In the genomic region with DNA sequence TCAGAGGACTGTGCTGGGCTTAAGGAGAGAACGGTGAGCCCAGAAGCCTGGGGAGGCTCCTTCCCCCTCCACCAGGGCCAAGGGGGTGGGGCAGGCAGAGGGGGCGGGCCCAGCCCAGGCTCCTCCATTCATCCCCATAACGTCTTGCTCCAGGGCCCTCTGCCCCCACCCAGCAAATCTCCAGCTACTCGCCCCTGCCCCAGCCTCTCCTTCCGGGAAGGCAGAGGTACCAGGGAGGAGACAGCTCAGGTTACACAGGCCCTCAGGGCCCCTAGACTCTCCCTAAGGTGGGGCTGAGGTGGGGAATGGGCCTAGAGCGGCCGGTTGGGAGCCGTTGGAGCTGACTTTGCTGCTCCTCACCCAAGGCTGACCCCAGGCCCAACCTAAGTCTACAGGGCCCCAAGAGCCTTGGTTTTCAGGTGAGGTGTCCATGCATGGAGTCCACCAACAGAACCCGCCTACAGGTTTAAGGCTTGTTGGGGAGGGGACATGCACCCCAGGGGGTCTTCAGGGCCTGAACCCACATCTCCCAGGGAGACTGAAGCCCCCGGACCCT, we compare ENCODE assay signal across 1 cellular context.
TF ChIP-seq lines count a peak whose summit lies in the region.

No MANE protein-coding gene starts in this region.

TF ChIP-seq in HepG2, 621 proteins besides CTCF, POLR2A, EP300 and RAD21 (continues in another document):
- TF ChIP-seq EEA1 (CRISPR knock-in tag; IDR thresholded peaks at IDR 0.05; ENCODE audit: borderline replicate concordance) (no peak), CHD4 (IDR thresholded peaks at IDR 0.05; ENCODE audit: borderline replicate concordance, low read length) (no peak), TCF12 (IDR thresholded peaks at IDR 0.05) (no peak), TCF12 (CRISPR knock-in tag; IDR thresholded peaks at IDR 0.05) (peak; percentile 6; the same call in 1 of the 2 replicates), BORCS8-MEF2B (CRISPR knock-in tag; IDR thresholded peaks at IDR 0.05) (no peak), KLF6 (CRISPR knock-in tag; IDR thresholded peaks at IDR 0.05) (0 out of 2 replicates have a peak, but pooled peaks have one; percentile 24), MED13 (CRISPR knock-in tag; IDR thresholded peaks at IDR 0.05) (peak; percentile 13; the same call in 1 of the 2 replicates), ZKSCAN1 (IDR thresholded peaks at IDR 0.05; ENCODE audit: low read length) (no peak), ZNF747 (CRISPR knock-in tag; IDR thresholded peaks at IDR 0.05; ENCODE audit: borderline replicate concordance) (peak; percentile 53; the same call in 1 of the 2 replicates), SIX1 (CRISPR knock-in tag; IDR thresholded peaks at IDR 0.05; ENCODE audit: borderline replicate concordance) (peak; percentile 78; the same call in 1 of the 2 replicates), ELF1 (CRISPR knock-in tag; IDR thresholded peaks at IDR 0.05) (peak; percentile 40; the same call in 1 of the 2 replicates), ZC3H13 (CRISPR knock-in tag; IDR thresholded peaks at IDR 0.05) (peak; percentile 54; the same call in 1 of the 2 replicates), DNMT1 (CRISPR knock-in tag; IDR thresholded peaks at IDR 0.05) (no peak), ZNF766 (CRISPR knock-in tag; IDR thresholded peaks at IDR 0.05; ENCODE audit: borderline replicate concordance) (no peak), CHCHD3 (CRISPR knock-in tag; IDR thresholded peaks at IDR 0.05) (no peak), ZNF329 (CRISPR knock-in tag; IDR thresholded peaks at IDR 0.05; ENCODE audit: low read depth) (0 out of 2 replicates have a peak, but pooled peaks have one; percentile 58), NONO (IDR thresholded peaks at IDR 0.05) (no peak), NONO (CRISPR knock-in tag; conservative IDR thresholded peaks at IDR 0.05) (peak; percentile 13; the same call in 1 of the 2 replicates), MAZ (IDR thresholded peaks at IDR 0.05; ENCODE audit: borderline replicate concordance, low read depth, low read length) (peak; percentile 17; the same call in 1 of the 2 replicates), MAZ (CRISPR knock-in tag; IDR thresholded peaks at IDR 0.05; ENCODE audit: low read depth) (no peak), ZFP90 (CRISPR knock-in tag; IDR thresholded peaks at IDR 0.05; ENCODE audit: borderline replicate concordance) (no peak), ZNF337 (CRISPR knock-in tag; IDR thresholded peaks at IDR 0.05; ENCODE audit: borderline replicate concordance, low read depth) (no peak), DPF2 (CRISPR knock-in tag; IDR thresholded peaks at IDR 0.05; ENCODE audit: borderline replicate concordance, low read depth) (no peak), ZNF660 (CRISPR knock-in tag; IDR thresholded peaks at IDR 0.05; ENCODE audit: borderline replicate concordance, low read depth) (0 out of 2 replicates have a peak, but pooled peaks have one; percentile 43), AGO1 (IDR thresholded peaks at IDR 0.05; ENCODE audit: low read depth, low read length, poor library complexity, severe bottlenecking) (peak; percentile 4), ZNF674 (CRISPR knock-in tag; IDR thresholded peaks at IDR 0.05; ENCODE audit: low read depth) (peak; percentile 36; the same call in 1 of the 2 replicates), GABPB1 (CRISPR knock-in tag; IDR thresholded peaks at IDR 0.05) (no peak), GATA4 (IDR thresholded peaks at IDR 0.05; ENCODE audit: borderline replicate concordance, low read depth) (no peak), ZSCAN25 (CRISPR knock-in tag; IDR thresholded peaks at IDR 0.05) (0 out of 2 replicates have a peak, but pooled peaks have one; percentile 30), ZNF234 (CRISPR knock-in tag; conservative IDR thresholded peaks at IDR 0.05) (no peak), ZNF782 (CRISPR knock-in tag; IDR thresholded peaks at IDR 0.05; ENCODE audit: borderline replicate concordance) (no peak), SAP130 (CRISPR knock-in tag; IDR thresholded peaks at IDR 0.05; ENCODE audit: low read depth) (no peak), SP4 (CRISPR knock-in tag; IDR thresholded peaks at IDR 0.05) (no peak)
- TF ChIP-seq, protein P1, sequence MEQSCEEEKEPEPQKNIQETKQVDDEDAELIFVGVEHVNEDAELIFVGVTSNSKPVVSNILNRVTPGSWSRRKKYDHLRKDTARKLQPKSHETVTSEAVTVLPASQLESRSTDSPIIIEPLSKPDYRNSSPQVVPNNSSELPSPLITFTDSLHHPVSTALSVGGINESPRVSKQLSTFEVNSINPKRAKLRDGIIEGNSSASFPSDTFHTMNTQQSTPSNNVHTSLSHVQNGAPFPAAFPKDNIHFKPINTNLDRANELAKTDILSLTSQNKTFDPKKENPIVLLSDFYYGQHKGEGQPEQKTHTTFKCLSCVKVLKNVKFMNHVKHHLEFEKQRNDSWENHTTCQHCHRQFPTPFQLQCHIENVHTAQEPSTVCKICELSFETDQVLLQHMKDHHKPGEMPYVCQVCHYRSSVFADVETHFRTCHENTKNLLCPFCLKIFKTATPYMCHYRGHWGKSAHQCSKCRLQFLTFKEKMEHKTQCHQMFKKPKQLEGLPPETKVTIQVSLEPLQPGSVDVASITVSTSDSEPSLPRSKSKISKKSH (CRISPR knock-in tag; IDR thresholded peaks at IDR 0.05; ENCODE audit: borderline replicate concordance) = 0 out of 2 replicates have a peak, but pooled peaks have one; percentile 62
- TF ChIP-seq, protein P2, sequence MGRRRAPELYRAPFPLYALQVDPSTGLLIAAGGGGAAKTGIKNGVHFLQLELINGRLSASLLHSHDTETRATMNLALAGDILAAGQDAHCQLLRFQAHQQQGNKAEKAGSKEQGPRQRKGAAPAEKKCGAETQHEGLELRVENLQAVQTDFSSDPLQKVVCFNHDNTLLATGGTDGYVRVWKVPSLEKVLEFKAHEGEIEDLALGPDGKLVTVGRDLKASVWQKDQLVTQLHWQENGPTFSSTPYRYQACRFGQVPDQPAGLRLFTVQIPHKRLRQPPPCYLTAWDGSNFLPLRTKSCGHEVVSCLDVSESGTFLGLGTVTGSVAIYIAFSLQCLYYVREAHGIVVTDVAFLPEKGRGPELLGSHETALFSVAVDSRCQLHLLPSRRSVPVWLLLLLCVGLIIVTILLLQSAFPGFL (CRISPR knock-in tag; IDR thresholded peaks at IDR 0.05) = 0 out of 2 replicates have a peak, but pooled peaks have one; percentile 37
- TF ChIP-seq, protein P3, sequence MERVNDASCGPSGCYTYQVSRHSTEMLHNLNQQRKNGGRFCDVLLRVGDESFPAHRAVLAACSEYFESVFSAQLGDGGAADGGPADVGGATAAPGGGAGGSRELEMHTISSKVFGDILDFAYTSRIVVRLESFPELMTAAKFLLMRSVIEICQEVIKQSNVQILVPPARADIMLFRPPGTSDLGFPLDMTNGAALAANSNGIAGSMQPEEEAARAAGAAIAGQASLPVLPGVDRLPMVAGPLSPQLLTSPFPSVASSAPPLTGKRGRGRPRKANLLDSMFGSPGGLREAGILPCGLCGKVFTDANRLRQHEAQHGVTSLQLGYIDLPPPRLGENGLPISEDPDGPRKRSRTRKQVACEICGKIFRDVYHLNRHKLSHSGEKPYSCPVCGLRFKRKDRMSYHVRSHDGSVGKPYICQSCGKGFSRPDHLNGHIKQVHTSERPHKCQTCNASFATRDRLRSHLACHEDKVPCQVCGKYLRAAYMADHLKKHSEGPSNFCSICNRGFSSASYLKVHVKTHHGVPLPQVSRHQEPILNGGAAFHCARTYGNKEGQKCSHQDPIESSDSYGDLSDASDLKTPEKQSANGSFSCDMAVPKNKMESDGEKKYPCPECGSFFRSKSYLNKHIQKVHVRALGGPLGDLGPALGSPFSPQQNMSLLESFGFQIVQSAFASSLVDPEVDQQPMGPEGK (CRISPR knock-in tag; IDR thresholded peaks at IDR 0.05) = 0 out of 2 replicates have a peak, but pooled peaks have one; percentile 37
- TF ChIP-seq, protein P4, sequence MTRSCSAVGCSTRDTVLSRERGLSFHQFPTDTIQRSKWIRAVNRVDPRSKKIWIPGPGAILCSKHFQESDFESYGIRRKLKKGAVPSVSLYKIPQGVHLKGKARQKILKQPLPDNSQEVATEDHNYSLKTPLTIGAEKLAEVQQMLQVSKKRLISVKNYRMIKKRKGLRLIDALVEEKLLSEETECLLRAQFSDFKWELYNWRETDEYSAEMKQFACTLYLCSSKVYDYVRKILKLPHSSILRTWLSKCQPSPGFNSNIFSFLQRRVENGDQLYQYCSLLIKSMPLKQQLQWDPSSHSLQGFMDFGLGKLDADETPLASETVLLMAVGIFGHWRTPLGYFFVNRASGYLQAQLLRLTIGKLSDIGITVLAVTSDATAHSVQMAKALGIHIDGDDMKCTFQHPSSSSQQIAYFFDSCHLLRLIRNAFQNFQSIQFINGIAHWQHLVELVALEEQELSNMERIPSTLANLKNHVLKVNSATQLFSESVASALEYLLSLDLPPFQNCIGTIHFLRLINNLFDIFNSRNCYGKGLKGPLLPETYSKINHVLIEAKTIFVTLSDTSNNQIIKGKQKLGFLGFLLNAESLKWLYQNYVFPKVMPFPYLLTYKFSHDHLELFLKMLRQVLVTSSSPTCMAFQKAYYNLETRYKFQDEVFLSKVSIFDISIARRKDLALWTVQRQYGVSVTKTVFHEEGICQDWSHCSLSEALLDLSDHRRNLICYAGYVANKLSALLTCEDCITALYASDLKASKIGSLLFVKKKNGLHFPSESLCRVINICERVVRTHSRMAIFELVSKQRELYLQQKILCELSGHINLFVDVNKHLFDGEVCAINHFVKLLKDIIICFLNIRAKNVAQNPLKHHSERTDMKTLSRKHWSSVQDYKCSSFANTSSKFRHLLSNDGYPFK (CRISPR knock-in tag; IDR thresholded peaks at IDR 0.05; ENCODE audit: borderline replicate concordance) = 0 out of 2 replicates have a peak, but pooled peaks have one; percentile 33
- TF ChIP-seq, protein P5, sequence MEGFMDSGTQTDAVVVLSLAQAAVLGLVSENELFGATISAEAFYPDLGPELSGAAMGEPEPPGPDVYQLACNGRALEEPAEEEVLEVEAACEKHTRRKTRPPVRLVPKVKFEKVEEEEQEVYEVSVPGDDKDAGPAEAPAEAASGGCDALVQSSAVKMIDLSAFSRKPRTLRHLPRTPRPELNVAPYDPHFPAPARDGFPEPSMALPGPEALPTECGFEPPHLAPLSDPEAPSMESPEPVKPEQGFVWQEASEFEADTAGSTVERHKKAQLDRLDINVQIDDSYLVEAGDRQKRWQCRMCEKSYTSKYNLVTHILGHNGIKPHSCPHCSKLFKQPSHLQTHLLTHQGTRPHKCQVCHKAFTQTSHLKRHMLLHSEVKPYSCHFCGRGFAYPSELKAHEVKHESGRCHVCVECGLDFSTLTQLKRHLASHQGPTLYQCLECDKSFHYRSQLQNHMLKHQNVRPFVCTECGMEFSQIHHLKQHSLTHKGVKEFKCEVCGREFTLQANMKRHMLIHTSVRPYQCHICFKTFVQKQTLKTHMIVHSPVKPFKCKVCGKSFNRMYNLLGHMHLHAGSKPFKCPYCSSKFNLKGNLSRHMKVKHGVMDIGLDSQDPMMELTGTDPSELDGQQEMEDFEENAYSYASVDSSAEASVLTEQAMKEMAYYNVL (CRISPR knock-in tag; IDR thresholded peaks at IDR 0.05; ENCODE audit: borderline replicate concordance) = peak; percentile 19; the same call in 1 of the 2 replicates
- TF ChIP-seq, protein P6, sequence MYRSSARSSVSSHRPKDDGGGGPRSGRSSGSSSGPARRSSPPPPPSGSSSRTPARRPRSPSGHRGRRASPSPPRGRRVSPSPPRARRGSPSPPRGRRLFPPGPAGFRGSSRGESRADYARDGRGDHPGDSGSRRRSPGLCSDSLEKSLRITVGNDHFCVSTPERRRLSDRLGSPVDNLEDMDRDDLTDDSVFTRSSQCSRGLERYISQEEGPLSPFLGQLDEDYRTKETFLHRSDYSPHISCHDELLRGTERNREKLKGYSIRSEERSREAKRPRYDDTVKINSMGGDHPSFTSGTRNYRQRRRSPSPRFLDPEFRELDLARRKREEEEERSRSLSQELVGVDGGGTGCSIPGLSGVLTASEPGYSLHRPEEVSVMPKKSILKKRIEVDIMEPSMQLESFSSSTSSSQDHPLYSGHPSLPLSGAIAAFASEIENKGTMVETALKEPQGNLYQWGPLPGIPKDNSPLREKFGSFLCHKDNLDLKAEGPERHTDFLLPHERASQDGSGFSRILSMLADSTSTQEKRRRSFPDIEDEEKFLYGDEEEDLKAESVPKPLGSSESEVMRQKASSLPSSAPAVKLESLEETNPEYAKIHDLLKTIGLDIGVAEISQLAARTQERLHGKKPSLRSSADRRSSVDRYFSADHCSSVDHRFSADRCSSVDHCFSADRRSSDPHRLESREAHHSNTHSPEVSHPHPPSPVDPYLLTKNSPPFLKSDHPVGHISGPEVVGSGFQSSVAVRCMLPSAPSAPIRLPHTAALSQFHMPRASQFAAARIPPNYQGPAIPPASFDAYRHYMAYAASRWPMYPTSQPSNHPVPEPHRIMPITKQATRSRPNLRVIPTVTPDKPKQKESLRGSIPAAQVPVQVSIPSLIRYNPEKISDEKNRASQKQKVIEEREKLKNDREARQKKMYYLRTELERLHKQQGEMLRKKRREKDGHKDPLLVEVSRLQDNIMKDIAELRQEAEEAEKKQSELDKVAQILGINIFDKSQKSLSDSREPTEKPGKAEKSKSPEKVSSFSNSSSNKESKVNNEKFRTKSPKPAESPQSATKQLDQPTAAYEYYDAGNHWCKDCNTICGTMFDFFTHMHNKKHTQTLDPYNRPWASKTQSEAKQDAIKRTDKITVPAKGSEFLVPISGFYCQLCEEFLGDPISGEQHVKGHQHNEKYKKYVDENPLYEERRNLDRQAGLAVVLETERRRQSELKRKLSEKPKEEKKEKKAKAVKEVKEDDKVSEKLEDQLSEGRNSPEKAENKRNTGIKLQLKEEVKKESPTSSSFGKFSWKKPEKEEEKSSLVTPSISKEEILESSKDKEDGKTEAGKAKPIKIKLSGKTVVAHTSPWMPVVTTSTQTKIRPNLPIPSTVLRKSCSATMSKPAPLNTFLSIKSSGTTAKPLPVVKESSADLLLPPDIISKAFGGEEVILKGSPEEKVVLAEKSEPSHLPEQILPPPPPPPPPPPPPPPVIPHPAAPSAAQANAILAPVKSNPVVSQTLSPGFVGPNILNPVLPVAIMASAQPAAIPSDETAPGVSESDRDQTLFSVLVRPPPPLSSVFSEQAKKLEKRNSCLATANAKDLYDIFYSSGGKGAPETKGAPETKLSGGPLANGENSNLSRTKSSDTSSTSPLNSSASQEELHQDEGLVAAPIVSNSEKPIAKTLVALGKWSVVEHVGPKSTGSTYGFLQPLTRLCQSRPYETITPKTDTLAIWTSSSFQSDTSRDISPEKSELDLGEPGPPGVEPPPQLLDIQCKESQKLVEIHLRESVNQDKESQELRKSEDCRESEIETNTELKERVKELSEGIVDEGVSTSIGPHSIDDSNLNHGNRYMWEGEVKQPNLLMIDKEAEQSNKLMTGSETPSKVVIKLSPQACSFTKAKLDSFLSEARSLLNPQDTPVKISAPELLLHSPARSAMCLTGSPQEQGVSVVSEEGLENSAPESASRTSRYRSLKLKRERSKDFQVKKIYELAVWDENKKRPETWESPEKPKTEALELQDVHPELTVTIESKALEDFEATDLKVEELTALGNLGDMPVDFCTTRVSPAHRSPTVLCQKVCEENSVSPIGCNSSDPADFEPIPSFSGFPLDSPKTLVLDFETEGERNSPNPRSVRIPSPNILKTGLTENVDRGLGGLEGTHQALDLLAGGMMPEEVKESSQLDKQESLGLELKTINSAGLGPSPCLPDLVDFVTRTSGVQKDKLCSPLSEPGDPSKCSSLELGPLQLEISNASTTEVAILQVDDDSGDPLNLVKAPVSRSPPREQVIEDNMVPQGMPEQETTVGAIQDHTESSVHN (CRISPR knock-in tag; IDR thresholded peaks at IDR 0.05) = 0 out of 2 replicates have a peak, but pooled peaks have one; percentile 26
